In genomic region chr17:75073618-75074047, GRCh38 we compare ENCODE assay signal across 24 cellular contexts. TPM values are rescaled to one million over a fixed set of nuclear protein-coding genes. Genes with fewer than 3 reads are reported as not detected.
DNase-seq lines count a peak whose midpoint lies in the region; ATAC-seq and TF ChIP-seq lines count a peak whose summit lies in the region.
"Had no signal": no experiment of that assay in that cellular context is flagged by ENCODE, and none has a peak within 500 bp of the region (broad histone marks: within the 10 kb centered on the region; RNA-seq: fewer than 3 reads in every experiment).

No MANE protein-coding gene starts in this region.

- peak overlapping the region; percentile 60 for H3K27ac Mint-ChIP-seq in activated naive CD4-positive, alpha-beta T cell treated with anti-CD3 and anti-CD28 coated beads, Interleukin-2, amount 10 ng/mL, durations not matched to agents 7 days and 5 days
- peak overlapping the region in 1 of 2 donors; percentile 55 for H3K27ac Mint-ChIP-seq in activated naive CD4-positive, alpha-beta T cell treated with anti-CD3 and anti-CD28 coated beads, Interleukin-2, amount 50 U/mL, for 72 hours
- peak overlapping the region; percentile 72 for H3K27ac Mint-ChIP-seq in mesothelial cell of epicardium
- H3K27ac Mint-ChIP-seq: activated CD8-positive, alpha-beta T cell treated with anti-CD3 and anti-CD28 coated beads, Interleukin-2, amount 10 ng/mL, durations not matched to agents 7 days and 5 days; activated naive CD8-positive, alpha-beta T cell treated with anti-CD3 and anti-CD28 coated beads, Interleukin-2, amount 50 U/mL, for 24 hours; activated T-cell treated with anti-CD3 and anti-CD28 coated beads, Interleukin-2, amount 50 U/mL, for 72 hours; CD4-positive, CD25-positive, alpha-beta regulatory T cell; T-cell; type B pancreatic cell had no signal

- H3K27ac ChIP-seq in breast epithelium = peak overlapping the region; percentile 68 to 76
- peak overlapping the region; percentile 65 to 85 (median 74) for H3K27ac ChIP-seq in transverse colon
- H3K27ac ChIP-seq: VCaP had no signal

- intact Hi-C loops in breast epithelium (cut with DNase I; ENCODE audit: low total_unique reads) = no loop called here
- intact Hi-C loops in transverse colon (cut with DNase I; ENCODE audit: low total_unique reads) = loop anchor here (10.0 kb wide), 1 partner anchor 131 kb away; the partner anchor contains the start of gene NUP85

- TF ChIP-seq CTCF in breast epithelium (IDR thresholded peaks at IDR 0.05) (no peak), mesothelial cell of epicardium (IDR thresholded peaks at IDR 0.05; ENCODE audit: unreplicated experiment) (no peak), transverse colon (IDR thresholded peaks at IDR 0.05) (peak in 2 of 5 experiments; percentile 16 to 19)

- TF ChIP-seq EP300 in transverse colon (IDR thresholded peaks at IDR 0.05; ENCODE audit: low read depth) = no peak

- H3K4me1 Mint-ChIP-seq in activated naive CD4-positive, alpha-beta T cell treated with anti-CD3 and anti-CD28 coated beads, Interleukin-2, amount 10 ng/mL, durations not matched to agents 7 days and 5 days = peaks cover 22% of the 10 kb centered on the region
- H3K4me1 Mint-ChIP-seq in mesothelial cell of epicardium = peaks cover 12% of the 10 kb centered on the region

- TF ChIP-seq POLR2A in breast epithelium (IDR thresholded peaks at IDR 0.05) = no peak
- peak; percentile 34 for TF ChIP-seq POLR2A in transverse colon (IDR thresholded peaks at IDR 0.05)

- H3K36me3 ChIP-seq in breast epithelium (no peaks in the 10 kb centered on the region), transverse colon (no peaks in the 10 kb centered on the region)

- peaks cover 0 to 8% of the 10 kb centered on the region in 2 donors for H3K4me1 ChIP-seq in breast epithelium
- peaks cover 27 to 35% (median 30%) of the 10 kb centered on the region in 4 donors for H3K4me1 ChIP-seq in transverse colon

- 0 to 31% methylated on average over 1 to 5 of the region's 5 CpGs for WGBS in transverse colon (ENCODE audit: low coverage in 1 of 2), 2 donors

- no peak overlapping the region for H3K4me3 Mint-ChIP-seq in activated naive CD4-positive, alpha-beta T cell treated with anti-CD3 and anti-CD28 coated beads, Interleukin-2, amount 10 ng/mL, durations not matched to agents 7 days and 5 days
- no peak overlapping the region for H3K4me3 Mint-ChIP-seq in mesothelial cell of epicardium
- H3K4me3 Mint-ChIP-seq: activated CD8-positive, alpha-beta T cell treated with anti-CD3 and anti-CD28 coated beads, Interleukin-2, amount 10 ng/mL, durations not matched to agents 7 days and 5 days; activated naive CD8-positive, alpha-beta T cell treated with anti-CD3 and anti-CD28 coated beads, Interleukin-2, amount 50 U/mL, for 24 hours; activated T-cell treated with anti-CD3 and anti-CD28 coated beads, Interleukin-2, amount 50 U/mL, for 72 hours; naive thymus-derived CD4-positive, alpha-beta T cell; T-cell; type B pancreatic cell had no signal

- H3K36me3 Mint-ChIP-seq in activated naive CD4-positive, alpha-beta T cell treated with anti-CD3 and anti-CD28 coated beads, Interleukin-2, amount 10 ng/mL, durations not matched to agents 7 days and 5 days = no peaks in the 10 kb centered on the region
- no peaks in the 10 kb centered on the region for H3K36me3 Mint-ChIP-seq in activated naive CD4-positive, alpha-beta T cell treated with anti-CD3 and anti-CD28 coated beads, Interleukin-2, amount 50 U/mL, for 72 hours
- no peaks in the 10 kb centered on the region for H3K36me3 Mint-ChIP-seq in mesothelial cell of epicardium
- H3K36me3 Mint-ChIP-seq: CD4-positive, CD25-positive, alpha-beta regulatory T cell; naive thymus-derived CD4-positive, alpha-beta T cell; T-cell; type B pancreatic cell had no signal

- CTCF ChIA-PET in activated naive CD4-positive, alpha-beta T cell treated with anti-CD3 and anti-CD28 coated beads, Interleukin-2, amount 10 ng/mL, durations not matched to agents 7 days and 5 days (lab: Charles Lee) = interaction anchor here (0.8 to 1.4 kb wide), 3 partner anchors 31 to 128 kb away, joined by 3 to 5 read pairs (median 3); no protein-coding TSS in a partner anchor

- H3K9me3 Mint-ChIP-seq in activated naive CD4-positive, alpha-beta T cell treated with anti-CD3 and anti-CD28 coated beads, Interleukin-2, amount 10 ng/mL, durations not matched to agents 7 days and 5 days = no peaks in the 10 kb centered on the region
- H3K9me3 Mint-ChIP-seq in activated naive CD4-positive, alpha-beta T cell treated with anti-CD3 and anti-CD28 coated beads, Interleukin-2, amount 50 U/mL, for 72 hours = no peaks in the 10 kb centered on the region
- no peaks in the 10 kb centered on the region for H3K9me3 Mint-ChIP-seq in mesothelial cell of epicardium
- H3K9me3 Mint-ChIP-seq: activated naive CD8-positive, alpha-beta T cell treated with anti-CD3 and anti-CD28 coated beads, Interleukin-2, amount 50 U/mL, for 24 hours; activated T-cell treated with anti-CD3 and anti-CD28 coated beads, Interleukin-2, amount 50 U/mL, for 72 hours; CD4-positive, CD25-positive, alpha-beta regulatory T cell; naive thymus-derived CD4-positive, alpha-beta T cell; T-cell; type B pancreatic cell had no signal

- DNase-seq in activated naive CD4-positive, alpha-beta T cell treated with anti-CD3 and anti-CD28 coated beads, Interleukin-2, amount 10 ng/mL, durations not matched to agents 7 days and 5 days = no peak
- DNase-seq in activated naive CD4-positive, alpha-beta T cell treated with anti-CD3 and anti-CD28 coated beads, Interleukin-2, amount 50 U/mL, for 72 hours (ENCODE audit: low spot score in 2 of 2) = no peak
- DNase-seq in breast epithelium (ENCODE audit: low spot score in 2 of 2) (peak in 1 of 2 donors; percentile 44), mesothelial cell of epicardium (ENCODE audit: low spot score in 2 of 2, unreplicated experiment in 2 of 2) (no peak), transverse colon (peak; percentile 53), OCI-M1 (lab: John Stamatoyannopoulos, UW) (no peak), NCI-H1694 treated with DMSO at 0.1 percent for 48 hours (lab: John Stamatoyannopoulos, UW) (no peak)
- DNase-seq: activated CD8-positive, alpha-beta T cell treated with anti-CD3 and anti-CD28 coated beads, Interleukin-2, amount 10 ng/mL, durations not matched to agents 7 days and 5 days; activated naive CD8-positive, alpha-beta T cell treated with anti-CD3 and anti-CD28 coated beads, Interleukin-2, amount 50 U/mL, for 24 hours; activated T-cell treated with anti-CD3 and anti-CD28 coated beads, Interleukin-2, amount 50 U/mL, for 72 hours; CD4-positive, CD25-positive, alpha-beta regulatory T cell; central memory CD4-positive, alpha-beta T cell; Kasumi-1; left ventricle myocardium superior; naive thymus-derived CD4-positive, alpha-beta T cell; NCI-H1105; NCI-H2171; NK-92 treated with Interleukin-12 subunit alpha and Interleukin-12 subunit beta, amount 100 ng/mL, for 24 hours; stimulated activated naive CD4-positive, alpha-beta T cell; T-cell had no signal

- H3K27me3 ChIP-seq in breast epithelium (no peaks in the 10 kb centered on the region), transverse colon (no peaks in the 10 kb centered on the region)

- H3K9me3 ChIP-seq in breast epithelium (no peaks in the 10 kb centered on the region), transverse colon (no peaks in the 10 kb centered on the region)
- H3K9me3 ChIP-seq: A549 had no signal

- H3K4me3 ChIP-seq in breast epithelium (no peak overlapping the region), transverse colon (no peak overlapping the region)
- H3K4me3 ChIP-seq: A549 had no signal

- in situ Hi-C loops in transverse colon (cut with MboI; ENCODE audit: low pct_ligation_motif_present in 1 of 4, low pct_unique_long_range_greater_than_20kb in 1 of 4, low sequenced_read_pairs in 3 of 4) = no loop called here

- H3K27me3 Mint-ChIP-seq in activated naive CD4-positive, alpha-beta T cell treated with anti-CD3 and anti-CD28 coated beads, Interleukin-2, amount 10 ng/mL, durations not matched to agents 7 days and 5 days = peaks cover 28% of the 10 kb centered on the region
- H3K27me3 Mint-ChIP-seq in mesothelial cell of epicardium (ENCODE audit: low read depth) = no peaks in the 10 kb centered on the region
- H3K27me3 Mint-ChIP-seq: activated naive CD8-positive, alpha-beta T cell treated with anti-CD3 and anti-CD28 coated beads, Interleukin-2, amount 50 U/mL, for 24 hours; CD4-positive, CD25-positive, alpha-beta regulatory T cell; naive thymus-derived CD4-positive, alpha-beta T cell; T-cell; type B pancreatic cell had no signal

- ATAC-seq in activated naive CD4-positive, alpha-beta T cell treated with anti-CD3 and anti-CD28 coated beads, Interleukin-2, amount 50 U/mL, for 72 hours = no peak
- ATAC-seq in HG02642 (IDR thresholded peaks at IDR 0.05; ENCODE audit: poor library complexity, unreplicated experiment) = no peak
- ATAC-seq: A549; activated CD8-positive, alpha-beta T cell treated with anti-CD3 and anti-CD28 coated beads, Interleukin-2, amount 10 ng/mL, durations not matched to agents 7 days and 5 days; activated naive CD8-positive, alpha-beta T cell treated with anti-CD3 and anti-CD28 coated beads, Interleukin-2, amount 50 U/mL, for 24 hours; activated T-cell treated with anti-CD3 and anti-CD28 coated beads, Interleukin-2, amount 50 U/mL, for 72 hours; left ventricle myocardium superior; naive thymus-derived CD4-positive, alpha-beta T cell; T-cell had no signal

RNA-seq across cellular contexts. Expression of gene SLC16A5, which starts 14.1 kb away (rescaled TPM):
- total RNA-seq in activated naive CD4-positive, alpha-beta T cell treated with anti-CD3 and anti-CD28 coated beads, Interleukin-2, amount 50 U/mL, for 72 hours = 10 to 100 TPM in 1 of 2 donors, 1 to 10 TPM in 1; 6.0 to 10.9 TPM
- total RNA-seq in breast epithelium (10 to 100 TPM in 2 of 3 donors, 1 to 10 TPM in 1; 9.0 to 19.8 (median 18.4) TPM), mesothelial cell of epicardium (46.4 to 49.5 TPM (median 46.9 TPM) in 3 replicates), transverse colon (10 to 100 TPM; 65.9 to 94.6 (median 79.5) TPM)

RNA-seq across cellular contexts. Expression of gene KCTD2, which starts 26.6 kb away (rescaled TPM):
- total RNA-seq in activated naive CD4-positive, alpha-beta T cell treated with anti-CD3 and anti-CD28 coated beads, Interleukin-2, amount 50 U/mL, for 72 hours = 10 to 100 TPM; 17.4 to 19.4 TPM
- total RNA-seq in breast epithelium = 10 to 100 TPM; 23.5 to 28.4 (median 24.6) TPM
- total RNA-seq in mesothelial cell of epicardium = 24.1 to 26.4 TPM (median 26.1 TPM) in 3 replicates
- 10 to 100 TPM; 14.5 to 24.7 (median 19.7) TPM for total RNA-seq in transverse colon

RNA-seq across cellular contexts. Expression of gene ATP5PD, which starts 26.9 kb away (rescaled TPM):
- total RNA-seq in activated naive CD4-positive, alpha-beta T cell treated with anti-CD3 and anti-CD28 coated beads, Interleukin-2, amount 50 U/mL, for 72 hours = 100 to 1,000 TPM; 193 to 218 TPM
- total RNA-seq in breast epithelium = 100 to 1,000 TPM; 190 to 268 (median 222) TPM
- 153 to 161 TPM (median 153 TPM) in 3 replicates for total RNA-seq in mesothelial cell of epicardium
- 100 to 1,000 TPM in 3 of 4 donors, 10 to 100 TPM in 1; 75.2 to 373 (median 245) TPM for total RNA-seq in transverse colon

RNA-seq across cellular contexts. Expression of gene ARMC7, which starts 36.1 kb away (rescaled TPM):
- total RNA-seq in activated naive CD4-positive, alpha-beta T cell treated with anti-CD3 and anti-CD28 coated beads, Interleukin-2, amount 50 U/mL, for 72 hours = 1 to 10 TPM; 7.0 to 9.9 TPM
- total RNA-seq in breast epithelium (1 to 10 TPM; 3.4 to 6.7 (median 5.6) TPM), mesothelial cell of epicardium (11.3 to 12.0 TPM (median 11.4 TPM) in 3 replicates), transverse colon (10 to 100 TPM in 3 of 4 donors, 1 to 10 TPM in 1; 8.2 to 41.1 (median 21.4) TPM)

RNA-seq across cellular contexts. Expression of gene NT5C, which starts 57.9 kb away (rescaled TPM):
- 10 to 100 TPM; 51.7 to 52.8 TPM for total RNA-seq in activated naive CD4-positive, alpha-beta T cell treated with anti-CD3 and anti-CD28 coated beads, Interleukin-2, amount 50 U/mL, for 72 hours
- total RNA-seq in breast epithelium (100 to 1,000 TPM in 1 of 3 donors, 10 to 100 TPM in 2; 79.6 to 106 (median 91.4) TPM), mesothelial cell of epicardium (44.3 to 51.0 TPM (median 46.8 TPM) in 3 replicates), transverse colon (100 to 1,000 TPM; 162 to 247 (median 208) TPM)
